ENCODE assay signal across 12 cellular contexts in the genomic region with DNA sequence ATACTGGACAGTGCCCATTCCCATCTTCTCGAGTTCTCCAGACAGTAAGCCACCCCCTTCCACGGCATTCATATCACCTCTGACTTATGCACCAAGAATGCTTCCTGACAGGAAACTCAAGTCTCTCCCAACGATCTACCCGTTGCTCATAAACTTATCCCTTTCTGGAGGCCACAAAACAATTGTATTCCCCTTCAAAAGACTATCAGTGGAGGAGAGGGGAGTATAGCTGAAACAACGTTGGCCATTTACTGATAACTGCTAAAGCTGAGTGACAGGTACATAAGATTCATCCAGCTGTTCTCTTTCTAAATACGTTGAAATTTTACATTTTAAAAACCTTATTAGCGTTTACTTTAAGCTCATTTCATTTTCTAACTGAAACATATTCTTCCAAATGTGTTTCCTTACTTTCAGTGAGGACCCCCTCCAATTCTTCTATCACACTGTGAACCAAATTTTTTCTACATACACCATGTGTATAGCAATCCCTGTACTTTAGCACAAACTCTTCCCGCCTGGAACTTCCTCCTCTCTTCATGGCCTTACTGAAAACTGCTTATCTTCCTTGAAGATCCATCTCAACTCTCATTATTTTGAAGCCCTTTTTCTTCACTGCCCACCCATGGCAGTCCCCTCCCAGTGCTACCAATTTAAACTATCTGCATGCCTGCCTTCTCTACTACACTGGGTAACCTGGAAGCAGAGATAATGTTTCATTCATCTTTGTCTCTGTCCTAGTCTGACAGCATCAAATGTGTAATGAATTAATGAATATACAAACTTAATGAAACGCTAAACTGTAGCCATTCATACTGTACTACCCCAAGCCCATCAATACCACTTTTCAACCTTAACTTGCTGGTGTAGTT. TPM values are rescaled to one million over a fixed set of nuclear protein-coding genes. Genes with fewer than 3 reads are reported as not detected.
DNase-seq lines count a peak whose midpoint lies in the region; ATAC-seq and TF ChIP-seq lines count a peak whose summit lies in the region.
"Had no signal": no experiment of that assay in that cellular context is flagged by ENCODE, and none has a peak within 500 bp of the region (broad histone marks: within the 10 kb centered on the region; RNA-seq: fewer than 3 reads in every experiment).

No MANE protein-coding gene starts in this region.

- intact Hi-C loops in natural killer cell (cut with micrococcal nuclease), result no loop called here
- intact Hi-C loops in activated CD8-positive, alpha-beta T cell treated with anti-CD3 and anti-CD28 coated beads for 36 hours (cut with micrococcal nuclease), result no loop called here

- H3K27ac Mint-ChIP-seq in natural killer cell, result peak overlapping the region; percentile 2 to 18
- H3K27ac Mint-ChIP-seq in natural killer cell treated with Interleukin-12 subunit alpha and Interleukin-12 subunit beta and Interleukin-15 and Interleukin-18, amount 100 ng/mL, for 72 hours, result peak overlapping the region in 1 of 2 donors; percentile 3
- peak overlapping the region; percentile 26 for H3K27ac Mint-ChIP-seq in activated T-helper 17 cell treated with anti-CD3 and anti-CD28 coated beads, Interleukin-2, amount 50 U/mL, for 72 hours
- no peak overlapping the region for H3K27ac Mint-ChIP-seq in activated CD8-positive, alpha-beta T cell treated with anti-CD3 and anti-CD28 coated beads for 36 hours
- H3K27ac Mint-ChIP-seq: activated T-cell treated with anti-CD3 and anti-CD28 coated beads, Interleukin-2, amount 50 U/mL, for 72 hours had no signal

- CTCF ChIA-PET in activated CD8-positive, alpha-beta T cell treated with anti-CD3 and anti-CD28 coated beads for 36 hours (lab: Charles Lee), result interaction anchor here (0.8 to 1.9 kb wide), 2 partner anchors 173 to 599 kb away, joined by 3 to 7 read pairs; no protein-coding TSS in a partner anchor

- DNase-seq in natural killer cell, result no peak
- no peak for DNase-seq in natural killer cell treated with Interleukin-12 subunit alpha and Interleukin-12 subunit beta and Interleukin-15 and Interleukin-18, amount 100 ng/mL, for 72 hours (ENCODE audit: low spot score)
- peak; percentile 90 for DNase-seq in islet precursor cell
- no peak for DNase-seq in occipital lobe (lab: John Stamatoyannopoulos, UW)
- DNase-seq in midbrain (lab: John Stamatoyannopoulos, UW), result no peak
- no peak for DNase-seq in NCI-H1417 treated with DMSO at 0.1 percent for 48 hours (lab: John Stamatoyannopoulos, UW)
- no peak for DNase-seq in activated CD8-positive, alpha-beta T cell treated with anti-CD3 and anti-CD28 coated beads for 36 hours
- DNase-seq: activated T-cell treated with anti-CD3 and anti-CD28 coated beads, Interleukin-2, amount 50 U/mL, for 72 hours; CD4-positive, alpha-beta memory T cell; esophagus squamous epithelium; stimulated activated naive CD4-positive, alpha-beta T cell had no signal

- H3K27me3 Mint-ChIP-seq in natural killer cell (ENCODE audit: low read depth in 2 of 2), result no peaks in the 10 kb centered on the region
- no peaks in the 10 kb centered on the region for H3K27me3 Mint-ChIP-seq in natural killer cell treated with Interleukin-12 subunit alpha and Interleukin-12 subunit beta and Interleukin-15 and Interleukin-18, amount 100 ng/mL, for 72 hours
- H3K27me3 Mint-ChIP-seq in activated T-helper 17 cell treated with anti-CD3 and anti-CD28 coated beads, Interleukin-2, amount 50 U/mL, for 72 hours, result no peaks in the 10 kb centered on the region
- H3K27me3 Mint-ChIP-seq in activated CD8-positive, alpha-beta T cell treated with anti-CD3 and anti-CD28 coated beads for 36 hours, result no peaks in the 10 kb centered on the region
- H3K27me3 Mint-ChIP-seq: CD4-positive, alpha-beta memory T cell had no signal

- ATAC-seq in natural killer cell, result no peak
- no peak for ATAC-seq in natural killer cell treated with Interleukin-12 subunit alpha and Interleukin-12 subunit beta and Interleukin-15 and Interleukin-18, amount 100 ng/mL, for 72 hours
- no peak for ATAC-seq in activated T-helper 17 cell treated with anti-CD3 and anti-CD28 coated beads, Interleukin-2, amount 50 U/mL, for 72 hours (replicated peaks)
- no peak for ATAC-seq in activated CD8-positive, alpha-beta T cell treated with anti-CD3 and anti-CD28 coated beads for 36 hours
- ATAC-seq: activated T-cell treated with anti-CD3 and anti-CD28 coated beads, Interleukin-2, amount 50 U/mL, for 72 hours had no signal

- no peak overlapping the region for H3K4me3 Mint-ChIP-seq in natural killer cell
- no peak overlapping the region for H3K4me3 Mint-ChIP-seq in natural killer cell treated with Interleukin-12 subunit alpha and Interleukin-12 subunit beta and Interleukin-15 and Interleukin-18, amount 100 ng/mL, for 72 hours
- no peak overlapping the region for H3K4me3 Mint-ChIP-seq in activated T-helper 17 cell treated with anti-CD3 and anti-CD28 coated beads, Interleukin-2, amount 50 U/mL, for 72 hours
- no peak overlapping the region for H3K4me3 Mint-ChIP-seq in activated CD8-positive, alpha-beta T cell treated with anti-CD3 and anti-CD28 coated beads for 36 hours
- H3K4me3 Mint-ChIP-seq: activated T-cell treated with anti-CD3 and anti-CD28 coated beads, Interleukin-2, amount 50 U/mL, for 72 hours; CD4-positive, alpha-beta memory T cell had no signal

- H3K4me1 Mint-ChIP-seq in natural killer cell, result peaks cover 24 to 31% of the 10 kb centered on the region in 2 donors
- H3K4me1 Mint-ChIP-seq in natural killer cell treated with Interleukin-12 subunit alpha and Interleukin-12 subunit beta and Interleukin-15 and Interleukin-18, amount 100 ng/mL, for 72 hours (ENCODE audit: low read depth in 2 of 2), result peaks cover 9 to 15% of the 10 kb centered on the region in 2 donors
- peaks cover 20% of the 10 kb centered on the region for H3K4me1 Mint-ChIP-seq in activated T-helper 17 cell treated with anti-CD3 and anti-CD28 coated beads, Interleukin-2, amount 50 U/mL, for 72 hours
- H3K4me1 Mint-ChIP-seq in activated CD8-positive, alpha-beta T cell treated with anti-CD3 and anti-CD28 coated beads for 36 hours (ENCODE audit: low read depth), result peaks cover 20% of the 10 kb centered on the region

- no peak for TF ChIP-seq CTCF in natural killer cell (IDR thresholded peaks at IDR 0.05)
- TF ChIP-seq CTCF in activated CD8-positive, alpha-beta T cell treated with anti-CD3 and anti-CD28 coated beads for 36 hours (IDR thresholded peaks at IDR 0.05), result no peak

- POLR2A ChIA-PET in activated CD8-positive, alpha-beta T cell treated with anti-CD3 and anti-CD28 coated beads for 36 hours (lab: Charles Lee), result no interaction called here

- no peaks in the 10 kb centered on the region for H3K36me3 Mint-ChIP-seq in natural killer cell
- no peaks in the 10 kb centered on the region for H3K36me3 Mint-ChIP-seq in natural killer cell treated with Interleukin-12 subunit alpha and Interleukin-12 subunit beta and Interleukin-15 and Interleukin-18, amount 100 ng/mL, for 72 hours
- peaks cover 5% of the 10 kb centered on the region for H3K36me3 Mint-ChIP-seq in activated T-helper 17 cell treated with anti-CD3 and anti-CD28 coated beads, Interleukin-2, amount 50 U/mL, for 72 hours (ENCODE audit: low read depth)
- peaks cover 5% of the 10 kb centered on the region for H3K36me3 Mint-ChIP-seq in activated CD8-positive, alpha-beta T cell treated with anti-CD3 and anti-CD28 coated beads for 36 hours (ENCODE audit: low read depth)

- no peaks in the 10 kb centered on the region for H3K9me3 Mint-ChIP-seq in natural killer cell
- no peaks in the 10 kb centered on the region for H3K9me3 Mint-ChIP-seq in natural killer cell treated with Interleukin-12 subunit alpha and Interleukin-12 subunit beta and Interleukin-15 and Interleukin-18, amount 100 ng/mL, for 72 hours
- no peaks in the 10 kb centered on the region for H3K9me3 Mint-ChIP-seq in activated T-helper 17 cell treated with anti-CD3 and anti-CD28 coated beads, Interleukin-2, amount 50 U/mL, for 72 hours
- H3K9me3 Mint-ChIP-seq in activated CD8-positive, alpha-beta T cell treated with anti-CD3 and anti-CD28 coated beads for 36 hours, result no peaks in the 10 kb centered on the region
- H3K9me3 Mint-ChIP-seq: activated T-cell treated with anti-CD3 and anti-CD28 coated beads, Interleukin-2, amount 50 U/mL, for 72 hours; CD4-positive, alpha-beta memory T cell had no signal

RNA-seq across cellular contexts. Expression of a gene that starts 28.8 kb away (rescaled TPM):
- total RNA-seq in natural killer cell (10 to 100 TPM; 44.9 to 56.5 (median 51.5) TPM), occipital lobe (79.5 TPM)
- total RNA-seq in natural killer cell treated with Interleukin-12 subunit alpha and Interleukin-12 subunit beta and Interleukin-15 and Interleukin-18, amount 100 ng/mL, for 72 hours, result 10 to 100 TPM; 32.8 to 67.7 TPM
- 10 to 100 TPM; 40.4 to 54.7 TPM for total RNA-seq in activated T-helper 17 cell treated with anti-CD3 and anti-CD28 coated beads, Interleukin-2, amount 50 U/mL, for 72 hours
- 10 to 100 TPM; 32.2 to 35.6 TPM for total RNA-seq in activated CD8-positive, alpha-beta T cell treated with anti-CD3 and anti-CD28 coated beads for 36 hours
